Comparison of ENCODE assay signal across 1 cellular context in genomic region chr1:4150262-4150661, GRCh38.
TF ChIP-seq lines count a peak whose summit lies in the region.

No MANE protein-coding gene starts in this region.

TF ChIP-seq in H1, 55 proteins besides CTCF, POLR2A, EP300 and RAD21:
- TF ChIP-seq MAX (IDR thresholded peaks at IDR 0.05) (no peak), FOSL1 (IDR thresholded peaks at IDR 0.05; ENCODE audit: insufficient read depth, low read depth, low read length) (no peak), SUZ12 (IDR thresholded peaks at IDR 0.05; ENCODE audit: low read length) (no peak), TAF7 (optimal IDR thresholded peaks at IDR 0.05; ENCODE audit: borderline replicate concordance, low read depth, low read length) (no peak)
